Comparison of ENCODE assay signal across 14 cellular contexts in the genomic region with DNA sequence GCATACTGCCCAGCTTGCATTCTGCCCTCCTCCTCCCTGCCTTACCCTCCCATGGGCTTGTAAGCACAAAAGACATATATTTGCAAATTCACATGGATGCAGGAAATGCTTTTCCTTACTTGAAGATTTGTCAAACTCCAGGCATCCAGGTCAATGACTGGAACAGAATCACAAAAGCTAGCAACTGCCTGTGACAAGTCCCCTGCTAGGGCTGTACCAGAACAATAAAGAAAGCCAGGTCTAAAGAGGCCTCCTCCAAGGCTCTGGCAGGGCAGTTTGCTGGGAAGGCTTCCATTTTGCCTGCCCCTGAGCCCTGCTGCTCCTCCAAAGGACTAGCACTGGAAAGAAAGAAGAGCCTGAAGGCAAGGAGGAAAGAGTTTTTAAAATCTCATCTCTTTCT.
"Had no signal": no experiment of that assay in that cellular context is flagged by ENCODE, and none has a peak within 500 bp of the region (broad histone marks: within the 10 kb centered on the region; RNA-seq: fewer than 3 reads in every experiment).

No MANE protein-coding gene starts in this region.

- H3K9me3 ChIP-seq: neutrophil, sigmoid colon, thoracic aorta, upper lobe of right lung had no signal

- H3K27ac ChIP-seq: neutrophil, parathyroid adenoma, sigmoid colon, thoracic aorta, upper lobe of right lung had no signal

- H3K4me3 ChIP-seq: dorsolateral prefrontal cortex, sigmoid colon, thoracic aorta, upper lobe of right lung had no signal

- H3K27me3 Mint-ChIP-seq: activated CD4-positive, alpha-beta T cell treated with anti-CD3 and anti-CD28 coated beads for 36 hours; activated naive CD8-positive, alpha-beta T cell treated with anti-CD3 and anti-CD28 coated beads for 36 hours had no signal

- H3K9me3 Mint-ChIP-seq: activated naive CD8-positive, alpha-beta T cell treated with anti-CD3 and anti-CD28 coated beads for 36 hours; naive thymus-derived CD8-positive, alpha-beta T cell; stimulated activated memory B cell treated with anti-CD40 and anti-IgM and Interleukin-4, amounts not matched to agents 10 μg/mL and 1 μg/mL and 100 μg/mL, for 72 hours; T-helper 2 cell treated with Interferon-gamma antibody and Interleukin-4, amounts not matched to agents 5 μg/mL and 100 μg/mL, for 36 hours had no signal

- ATAC-seq: activated CD4-positive, alpha-beta T cell treated with anti-CD3 and anti-CD28 coated beads for 36 hours; naive thymus-derived CD8-positive, alpha-beta T cell; stimulated activated memory B cell treated with anti-CD40 and anti-IgM and Interleukin-4, amounts not matched to agents 10 μg/mL and 1 μg/mL and 100 μg/mL, for 72 hours; upper lobe of right lung had no signal

- H3K36me3 ChIP-seq: neutrophil, sigmoid colon, thoracic aorta, upper lobe of right lung had no signal

- H3K4me1 ChIP-seq: parathyroid adenoma, upper lobe of right lung had no signal

- DNase-seq: activated CD4-positive, alpha-beta T cell treated with anti-CD3 and anti-CD28 coated beads for 36 hours; activated CD4-positive, alpha-beta T cell treated with anti-CD3 and anti-CD28 coated beads, Interleukin-2, amount 50 U/mL, for 48 hours; activated naive CD8-positive, alpha-beta T cell treated with anti-CD3 and anti-CD28 coated beads for 36 hours; dorsolateral prefrontal cortex; mesendoderm; naive thymus-derived CD8-positive, alpha-beta T cell; sigmoid colon; stimulated activated CD4-positive, alpha-beta T cell treated with anti-CD3 and anti-CD28 coated beads, Interleukin-4, amount 100 ng/mL, for 4 hours; upper lobe of right lung had no signal

- H3K4me1 Mint-ChIP-seq: activated CD4-positive, alpha-beta T cell treated with anti-CD3 and anti-CD28 coated beads for 36 hours; activated naive CD8-positive, alpha-beta T cell treated with anti-CD3 and anti-CD28 coated beads for 36 hours; naive thymus-derived CD8-positive, alpha-beta T cell; stimulated activated memory B cell treated with anti-CD40 and anti-IgM and Interleukin-4, amounts not matched to agents 10 μg/mL and 1 μg/mL and 100 μg/mL, for 72 hours had no signal

- H3K4me3 Mint-ChIP-seq: activated CD4-positive, alpha-beta T cell treated with anti-CD3 and anti-CD28 coated beads for 36 hours; activated naive CD8-positive, alpha-beta T cell treated with anti-CD3 and anti-CD28 coated beads for 36 hours; naive thymus-derived CD8-positive, alpha-beta T cell; stimulated activated memory B cell treated with anti-CD40 and anti-IgM and Interleukin-4, amounts not matched to agents 10 μg/mL and 1 μg/mL and 100 μg/mL, for 72 hours; T-helper 2 cell treated with Interferon-gamma antibody and Interleukin-4, amounts not matched to agents 5 μg/mL and 100 μg/mL, for 36 hours had no signal

- H3K27me3 ChIP-seq: dorsolateral prefrontal cortex, neutrophil, sigmoid colon, upper lobe of right lung had no signal

- H3K36me3 Mint-ChIP-seq: activated naive CD8-positive, alpha-beta T cell treated with anti-CD3 and anti-CD28 coated beads for 36 hours; naive thymus-derived CD8-positive, alpha-beta T cell; stimulated activated memory B cell treated with anti-CD40 and anti-IgM and Interleukin-4, amounts not matched to agents 10 μg/mL and 1 μg/mL and 100 μg/mL, for 72 hours had no signal

- H3K27ac Mint-ChIP-seq: activated CD4-positive, alpha-beta T cell treated with anti-CD3 and anti-CD28 coated beads for 36 hours; activated naive CD8-positive, alpha-beta T cell treated with anti-CD3 and anti-CD28 coated beads for 36 hours; naive thymus-derived CD8-positive, alpha-beta T cell; stimulated activated memory B cell treated with anti-CD40 and anti-IgM and Interleukin-4, amounts not matched to agents 10 μg/mL and 1 μg/mL and 100 μg/mL, for 72 hours; T-helper 2 cell treated with Interferon-gamma antibody and Interleukin-4, amounts not matched to agents 5 μg/mL and 100 μg/mL, for 36 hours had no signal
